In genomic region chr18:35746826-35747339, GRCh38 we compare ENCODE assay signal across 21 cellular contexts.
A peak's percentile ranks its signal among the peaks of the same experiment; 100 is the strongest.
DNase-seq lines count a peak whose midpoint lies in the region; ATAC-seq, FAIRE-seq and TF ChIP-seq lines count a peak whose summit lies in the region.
"Had no signal": no experiment of that assay in that cellular context is flagged by ENCODE, and none has a peak within 500 bp of the region (broad histone marks: within the 10 kb centered on the region; RNA-seq: fewer than 3 reads in every experiment).

No MANE protein-coding gene starts in this region.

- peak overlapping the region; percentile 7 for H4K91ac ChIP-seq in H1 (replicated peaks; ENCODE audit: insufficient read length, low read length)

- CTCF ChIA-PET in mammary epithelial cell (lab: Charles Lee; ENCODE audit: low non-redundant PET), result no interaction called here
- CTCF ChIA-PET in H1 (lab: Charles Lee; ENCODE audit: partially characterized antibody), result interaction anchor here (2.6 kb wide), 1 partner anchor 9 kb away, joined by 9 read pairs; no protein-coding TSS in a partner anchor

- H3K9me1 ChIP-seq in keratinocyte (ENCODE audit: control insufficient read depth, extremely low read depth, insufficient read depth, low read length), result no peaks in the 10 kb centered on the region

- no peaks in the 10 kb centered on the region for H3K23me2 ChIP-seq in H1 (ENCODE audit: low read depth, low read length)

- 0 out of 2 replicates have a peak overlapping the region, but pooled peaks have one; percentile 24 for H3K18ac ChIP-seq in H1 (ENCODE audit: extremely low read depth, low read length)

- no peaks in the 10 kb centered on the region for H3K36me3 ChIP-seq in mammary epithelial cell (ENCODE audit: insufficient read depth, low read length)
- no peaks in the 10 kb centered on the region for H3K36me3 ChIP-seq in breast epithelium
- no peaks in the 10 kb centered on the region for H3K36me3 ChIP-seq in H1 (ENCODE audit: control insufficient read depth in 2 of 4, insufficient read depth in 4 of 4, low read length in 3 of 4)
- H3K36me3 ChIP-seq in keratinocyte (ENCODE audit: control insufficient read depth in 2 of 2, extremely low read depth in 1 of 2, insufficient read depth in 2 of 2, low read length in 2 of 2), result no peaks in the 10 kb centered on the region

- TF ChIP-seq POLR2A in breast epithelium (IDR thresholded peaks at IDR 0.05), result no peak
- TF ChIP-seq POLR2A in H1 (IDR thresholded peaks at IDR 0.05; ENCODE audit: control extremely low read depth in 1 of 2, low read depth in 2 of 2, low read length in 2 of 2), result no peak

- no peak overlapping the region for H3K4me3 ChIP-seq in mammary epithelial cell (replicated peaks in 1 of 3; ENCODE audit: insufficient read depth in 1 of 3, low read depth in 2 of 3, low read length in 3 of 3)
- no peak overlapping the region for H3K4me3 ChIP-seq in breast epithelium
- H3K4me3 ChIP-seq in H1 (ENCODE audit: extremely low read depth in 1 of 4, insufficient read depth in 2 of 4, low read depth in 3 of 4, low read length in 4 of 4), result no peak overlapping the region
- no peak overlapping the region for H3K4me3 ChIP-seq in keratinocyte (ENCODE audit: control insufficient read depth in 2 of 3, extremely low read depth in 1 of 3, insufficient read depth in 2 of 3, low read depth in 1 of 3, low read length in 3 of 3)
- H3K4me3 ChIP-seq: GM23338, K562 had no signal

- H3K27me3 ChIP-seq in mammary epithelial cell (ENCODE audit: insufficient read depth, low read length), result no peaks in the 10 kb centered on the region
- H3K27me3 ChIP-seq in breast epithelium, result no peaks in the 10 kb centered on the region
- no peaks in the 10 kb centered on the region for H3K27me3 ChIP-seq in H1 (replicated peaks in 1 of 4; ENCODE audit: control insufficient read depth in 3 of 4, extremely low read depth in 1 of 4, insufficient read depth in 3 of 4, low read length in 3 of 4)
- H3K27me3 ChIP-seq in keratinocyte (ENCODE audit: control insufficient read depth, extremely low read depth, insufficient read depth, low read length), result no peaks in the 10 kb centered on the region

- TF ChIP-seq RAD21 in H1 (IDR thresholded peaks at IDR 0.05 in 1 of 2, conservative IDR thresholded peaks at IDR 0.05 in 1 of 2; ENCODE audit: low read depth in 2 of 2, low read length in 2 of 2), result no peak

- in situ Hi-C loops in mammary epithelial cell (cut with MboI; ENCODE audit: low sequenced_read_pairs in 2 of 2), result loop anchor here in 1 of 2 donors (25.0 kb wide), 1 partner anchor 360 kb away; the partner anchor contains the start of gene ZNF396

- H3K9me3 ChIP-seq in mammary epithelial cell (replicated peaks; ENCODE audit: insufficient read depth, low read length) (no peaks in the 10 kb centered on the region), breast epithelium (no peaks in the 10 kb centered on the region), H1 (ENCODE audit: insufficient read depth in 2 of 2, low read depth in 1 of 2, low read length in 1 of 2) (no peaks in the 10 kb centered on the region), keratinocyte (ENCODE audit: control insufficient read depth, low read depth, low read length) (no peaks in the 10 kb centered on the region)

- no peak for TF ChIP-seq CTCF in mammary epithelial cell (conservative IDR thresholded peaks at IDR 0.05 in 1 of 2, IDR thresholded peaks at IDR 0.05 in 1 of 2; ENCODE audit: extremely low read depth in 1 of 2, insufficient read depth in 1 of 2, low read depth in 1 of 2, low read length in 2 of 2)
- TF ChIP-seq CTCF in breast epithelium (IDR thresholded peaks at IDR 0.05), result no peak
- no peak for TF ChIP-seq CTCF in H1 (IDR thresholded peaks at IDR 0.05; ENCODE audit: control extremely low read depth in 1 of 3, insufficient read depth in 1 of 3, low read depth in 1 of 3, low read length in 3 of 3)
- no peak for TF ChIP-seq CTCF in keratinocyte (optimal IDR thresholded peaks at IDR 0.05 in 1 of 3, IDR thresholded peaks at IDR 0.05 in 1 of 3, conservative IDR thresholded peaks at IDR 0.05 in 1 of 3; ENCODE audit: extremely low read depth in 1 of 3, insufficient read depth in 2 of 3, low read length in 3 of 3)

- H3K4me2 ChIP-seq in mammary epithelial cell (ENCODE audit: insufficient read depth, low read depth, low read length) (peak overlapping the region; percentile 54), H1 (ENCODE audit: insufficient read depth in 1 of 2, low read depth in 2 of 2, low read length in 2 of 2) (no peak overlapping the region), keratinocyte (ENCODE audit: control insufficient read depth, extremely low read depth, insufficient read depth, low read depth, low read length) (peak overlapping the region; percentile 14)
- H3K4me2 ChIP-seq: GM23338 had no signal

- WGBS in mammary epithelial cell (ENCODE audit: low coverage, missing lambda C conversion rate), result 10% methylated on average over 2 of the region's 2 CpGs
- WGBS in H1 (ENCODE audit: extremely low coverage in 1 of 2, insufficient coverage in 1 of 2, insufficient read length in 1 of 2, insufficient replicate concordance in 2 of 2, low coverage in 1 of 2, low lambda C conversion rate in 2 of 2, missing lambda C conversion rate in 1 of 2), 2 experiments, result 91% methylated on average over 2 of the region's 2 CpGs; no CpG with 5 or more reads in 1 of the 2 experiments

- H2BK120ac ChIP-seq in H1 (replicated peaks; ENCODE audit: low read depth, low read length), result no peak overlapping the region

- H3K9ac ChIP-seq in mammary epithelial cell (ENCODE audit: insufficient read depth, low read length) (no peak overlapping the region), H1 (replicated peaks in 1 of 4; ENCODE audit: extremely low read depth in 1 of 4, low read depth in 3 of 4, low read length in 3 of 4) (no peak overlapping the region), keratinocyte (ENCODE audit: control insufficient read depth, extremely low read depth, insufficient read depth, low read length) (no peak overlapping the region)

- no peak for FAIRE-seq in H1 (lab: Jason Lieb, UNC)
- no peak for FAIRE-seq in keratinocyte (lab: Jason Lieb, UNC)
- FAIRE-seq: G401.6, GM12891, K562 had no signal

- H2AFZ ChIP-seq in mammary epithelial cell (ENCODE audit: low read depth, low read length), result peak overlapping the region; percentile 90
- no peak overlapping the region for H2AFZ ChIP-seq in H1 (ENCODE audit: low read length)
- peak overlapping the region; percentile 5 for H2AFZ ChIP-seq in keratinocyte (ENCODE audit: control insufficient read depth, low read length)
- H2AFZ ChIP-seq: GM23338 had no signal

- peak overlapping the region; percentile 40; the same call in 1 of the 2 replicates for H2BK15ac ChIP-seq in H1 (ENCODE audit: low read length)

- H3K14ac ChIP-seq in H1 (ENCODE audit: insufficient read length), result no peak overlapping the region

- DNase-seq in mammary epithelial cell (peak; percentile 60), breast epithelium (ENCODE audit: low spot score in 2 of 2) (no peak), H1 (ENCODE audit: low read depth in 1 of 2, low spot score in 2 of 2) (no peak), keratinocyte (ENCODE audit: low read depth, low spot score) (peak; percentile 25), NCI-H2196 (lab: John Stamatoyannopoulos, UW; ENCODE audit: unreplicated experiment) (no peak), sciatic nerve (ENCODE audit: low spot score) (no peak)
- DNase-seq: 8988T; AML-193; C1 segment of cervical spinal cord; Calu3; CD4-positive, alpha-beta T cell; DMS153; DMS79 treated with DMSO at 0.1 percent for 48 hours; EL; H9 had no signal

- TF ChIP-seq EP300 in H1 (IDR thresholded peaks at IDR 0.05; ENCODE audit: borderline replicate concordance in 1 of 2, low read depth in 2 of 2, low read length in 2 of 2), result no peak

- dilution Hi-C loops in mammary epithelial cell (cut with HindIII; ENCODE audit: low sequenced_read_pairs), result no loop called here
- dilution Hi-C loops in keratinocyte (cut with MboI; ENCODE audit: extremely low pct_ligation_motif_present, low sequenced_read_pairs), result no loop called here

- H2BK5ac ChIP-seq in H1 (ENCODE audit: low read depth, low read length), result no peak overlapping the region; the same call in 1 of the 2 replicates

- H4K20me1 ChIP-seq in mammary epithelial cell (ENCODE audit: insufficient read depth, low read length) (no peaks in the 10 kb centered on the region), H1 (replicated peaks in 1 of 2; ENCODE audit: control insufficient read depth in 1 of 2, insufficient read depth in 2 of 2, low read length in 2 of 2) (no peaks in the 10 kb centered on the region), keratinocyte (ENCODE audit: control insufficient read depth, extremely low read depth, insufficient read depth, low read length) (no peaks in the 10 kb centered on the region)

- POLR2A ChIA-PET in H1 (lab: Charles Lee; ENCODE audit: partially characterized antibody), result no interaction called here

- H4K5ac ChIP-seq in H1 (ENCODE audit: insufficient read length, low read depth, low read length), result no peak overlapping the region

- 0 out of 2 replicates have a peak overlapping the region, but pooled peaks have one; percentile 48 for H2BK20ac ChIP-seq in H1 (ENCODE audit: low read length)

- H4K8ac ChIP-seq in H1 (ENCODE audit: extremely low read depth, insufficient read depth, low read length), result no peak overlapping the region

- no peaks in the 10 kb centered on the region for H3K79me2 ChIP-seq in mammary epithelial cell (ENCODE audit: insufficient read depth, low read length)
- H3K79me2 ChIP-seq in H1 (ENCODE audit: control insufficient read depth in 1 of 2, insufficient read depth in 2 of 2, low read length in 2 of 2), result no peaks in the 10 kb centered on the region
- no peaks in the 10 kb centered on the region for H3K79me2 ChIP-seq in keratinocyte (ENCODE audit: control insufficient read depth, insufficient read depth, low read length)

- ATAC-seq in sciatic nerve, result no peak
- ATAC-seq in HG03460 (IDR thresholded peaks at IDR 0.05; ENCODE audit: unreplicated experiment), result no peak
- ATAC-seq: K562 had no signal

- no peak overlapping the region for H3K4ac ChIP-seq in H1 (replicated peaks; ENCODE audit: insufficient read length, low read depth, low read length)

- H3K4me1 ChIP-seq in mammary epithelial cell (ENCODE audit: insufficient read depth, low read length) (peaks cover 34% of the 10 kb centered on the region), breast epithelium (no peaks in the 10 kb centered on the region), H1 (replicated peaks in 1 of 4; ENCODE audit: control insufficient read depth in 3 of 4, insufficient read depth in 4 of 4, low read length in 3 of 4) (peaks cover 0 to 8% (median 4%) of the 10 kb centered on the region in 4 experiments; a peak in 4 of 7 replicates), keratinocyte (ENCODE audit: control insufficient read depth, extremely low read depth, insufficient read depth, low read length) (peaks cover 13% of the 10 kb centered on the region)

- intact Hi-C loops in mammary epithelial cell (cut with micrococcal nuclease) (no loop called here), breast epithelium (cut with DNase I; ENCODE audit: low total_unique reads) (no loop called here), sciatic nerve (cut with DNase I) (no loop called here)

- no peak overlapping the region for H3K56ac ChIP-seq in H1 (replicated peaks; ENCODE audit: insufficient read length, low read depth, low read length)

- H3K23ac ChIP-seq in H1 (ENCODE audit: insufficient read length), result no peak overlapping the region

- peak overlapping the region; percentile 26; the same call in 1 of the 2 replicates for H2AK5ac ChIP-seq in H1 (ENCODE audit: low read depth, low read length)

- no peaks in the 10 kb centered on the region for H3K79me1 ChIP-seq in H1 (ENCODE audit: low read depth, low read length)

- H3K27ac ChIP-seq in mammary epithelial cell (ENCODE audit: insufficient read depth, low read depth, low read length) (peak overlapping the region; percentile 12), breast epithelium (no peak overlapping the region), H1 (ENCODE audit: low read depth, low read length) (no peak overlapping the region), keratinocyte (ENCODE audit: control insufficient read depth, insufficient read depth, low read length) (no peak overlapping the region)
- H3K27ac ChIP-seq: HL-60 had no signal

- BruUV-seq in mammary epithelial cell (replicated peaks; lab: Mats Ljungman, UMichigan), result no TSS peak

- H2BK12ac ChIP-seq in H1 (ENCODE audit: low read depth, low read length), result peak overlapping the region; percentile 64; the same call in 1 of the 2 replicates

Comparison
In these comparisons a context has a peak if more than half of its experiments do, and no peak if none do; other contexts are left out.
1. DNase-seq: peak in mammary epithelial cell (single experiment) and keratinocyte (single experiment); none in breast epithelium (0 of 2), H1 (0 of 2), NCI-H2196 (single experiment) and sciatic nerve (single experiment).
2. H3K4me2 ChIP-seq: peak in mammary epithelial cell (single experiment) and keratinocyte (single experiment); none in H1 (0 of 2).